Comparison of ENCODE assay signal across 22 cellular contexts in the genomic region with DNA sequence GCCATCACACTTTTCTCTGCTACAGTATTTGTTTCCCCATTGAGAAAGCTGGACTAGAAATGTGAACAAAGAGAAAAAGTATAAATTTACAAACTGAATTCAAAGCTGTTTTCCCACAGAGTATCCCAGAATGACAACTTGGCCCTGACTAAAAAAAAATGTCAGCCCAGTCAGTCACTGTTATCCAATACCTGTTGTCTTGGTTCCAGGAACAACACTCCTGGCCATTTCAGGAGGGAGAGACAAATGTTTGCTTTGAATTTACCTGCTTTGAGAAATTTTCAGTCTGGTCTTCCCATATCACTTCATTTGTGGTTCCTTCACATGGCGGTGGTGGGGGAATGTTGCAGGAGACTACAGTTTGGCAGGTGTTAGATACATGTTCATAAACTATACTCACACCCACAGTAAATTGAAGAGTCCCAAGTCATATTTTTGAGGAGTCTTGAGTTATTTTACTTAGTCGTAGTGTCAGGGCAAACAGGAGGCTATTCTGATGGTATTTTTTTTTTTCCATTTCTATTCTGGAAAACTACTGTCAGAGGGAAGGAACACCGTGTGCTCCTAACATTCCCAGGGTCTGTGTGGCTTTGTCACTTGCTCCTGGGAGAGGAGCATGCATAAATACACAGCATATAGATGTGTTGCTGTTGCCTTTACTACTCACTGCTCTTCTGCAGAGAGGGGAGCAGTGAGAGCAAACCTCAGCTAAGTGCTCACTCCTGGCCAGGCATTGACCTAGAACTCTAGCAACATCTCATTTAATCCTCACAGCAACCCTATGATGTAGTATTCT. TPM values are rescaled to one million over a fixed set of nuclear protein-coding genes. Genes with fewer than 3 reads are reported as not detected.
DNase-seq lines count a peak whose midpoint lies in the region; ATAC-seq and TF ChIP-seq lines count a peak whose summit lies in the region.
"Had no signal": no experiment of that assay in that cellular context is flagged by ENCODE, and none has a peak within 500 bp of the region (broad histone marks: within the 10 kb centered on the region; RNA-seq: fewer than 3 reads in every experiment).

No MANE protein-coding gene starts in this region.

- H3K27ac ChIP-seq in cardiac muscle cell (peak overlapping the region; percentile 35), IMR-90 (ENCODE audit: insufficient read depth, low read length) (no peak overlapping the region), dorsolateral prefrontal cortex (peak overlapping the region in 53 of 59 donors; percentile 3 to 98 (median 72)), substantia nigra (ENCODE audit: low read depth, low read length, poor library complexity, severe bottlenecking) (peak overlapping the region; percentile 56), brain microvascular endothelial cell (no peak overlapping the region)
- H3K27ac ChIP-seq: A549, PC-9 had no signal

- no peak overlapping the region for H3K18ac ChIP-seq in IMR-90 (ENCODE audit: low read depth, low read length)

- TF ChIP-seq CTCF in cardiac muscle cell (IDR thresholded peaks at IDR 0.05; ENCODE audit: low read depth, low read length) (no peak), IMR-90 (conservative IDR thresholded peaks at IDR 0.05; ENCODE audit: low read depth, low read length) (no peak), dorsolateral prefrontal cortex (IDR thresholded peaks at IDR 0.05 in 54 of 56, conservative IDR thresholded peaks at IDR 0.05 in 2 of 56; ENCODE audit: low read depth in 1 of 56, partially characterized antibody in 56 of 56) (no peak), brain microvascular endothelial cell (IDR thresholded peaks at IDR 0.05; ENCODE audit: low read depth, low read length, missing control alignments) (no peak)

- H2BK5ac ChIP-seq in IMR-90 (ENCODE audit: low read depth, low read length, poor library complexity, severe bottlenecking): no peak overlapping the region

- H3K4me1 ChIP-seq in cardiac muscle cell (ENCODE audit: low read depth) (peaks cover 33% of the 10 kb centered on the region), IMR-90 (ENCODE audit: control insufficient read depth, insufficient read depth, low read length) (peaks cover 16% of the 10 kb centered on the region)
- H3K4me1 ChIP-seq: A549 had no signal

- H3K27me3 ChIP-seq in cardiac muscle cell: no peaks in the 10 kb centered on the region
- H3K27me3 ChIP-seq in IMR-90 (ENCODE audit: control insufficient read depth, insufficient read depth, low read length): no peaks in the 10 kb centered on the region
- H3K27me3 ChIP-seq in dorsolateral prefrontal cortex: no peaks in the 10 kb centered on the region
- no peaks in the 10 kb centered on the region for H3K27me3 ChIP-seq in brain microvascular endothelial cell (replicated peaks)
- H3K27me3 ChIP-seq: MG63 had no signal

- H3K4me3 ChIP-seq in cardiac muscle cell: no peak overlapping the region
- H3K4me3 ChIP-seq in IMR-90 (ENCODE audit: insufficient read depth, low read depth, low read length): no peak overlapping the region
- H3K4me3 ChIP-seq in dorsolateral prefrontal cortex: no peak overlapping the region
- H3K4me3 ChIP-seq in brain microvascular endothelial cell (ENCODE audit: low read depth, low read length): no peak overlapping the region
- H3K4me3 ChIP-seq: A549, MG63, PC-9 had no signal

- peak overlapping the region; percentile 29; the same call in 1 of the 2 replicates for H2AK5ac ChIP-seq in IMR-90 (ENCODE audit: low read depth, low read length)

- in situ Hi-C loops in IMR-90 (cut with MboI; ENCODE audit: low sequenced_read_pairs): no loop called here
- in situ Hi-C loops in brain microvascular endothelial cell (cut with HindIII; ENCODE audit: low pct_ligation_motif_present, low sequenced_read_pairs): no loop called here

- H3K56ac ChIP-seq in IMR-90 (ENCODE audit: extremely low read depth, insufficient read depth, low read length): no peak overlapping the region

- H3K79me1 ChIP-seq in IMR-90 (ENCODE audit: low read depth in 1 of 2, low read length in 2 of 2): peaks cover 0 to 4% of the 10 kb centered on the region in 2 experiments; a peak in 2 of 4 replicates

- DNase-seq in cardiac muscle cell (ENCODE audit: low read depth in 1 of 2, low spot score in 1 of 2) (no peak), Right ventricle myocardium superior (no peak), IMR-90 (no peak), dorsolateral prefrontal cortex (no peak), substantia nigra (lab: John Stamatoyannopoulos, UW) (no peak), brain microvascular endothelial cell (no peak)
- DNase-seq: EL, GF-D8, GOT3, HCEC 1CT, MG63, NCI-H1436, NCI-H187 treated with DMSO at 0.1 percent for 48 hours, NCI-H2107, NCI-H524 treated with DMSO at 0.1 percent for 48 hours, PC-9, RPMI8226, SIG-M5, SK-N-SH had no signal

- no peak overlapping the region for H3K4me2 ChIP-seq in IMR-90 (ENCODE audit: low read depth, low read length)
- H3K4me2 ChIP-seq: A549, PC-9, SK-N-SH had no signal

- POLR2A ChIA-PET in IMR-90 (lab: Charles Lee; ENCODE audit: unreplicated experiment): no interaction called here

- no peak overlapping the region for H4K5ac ChIP-seq in IMR-90 (ENCODE audit: low read depth, low read length)

- CTCF ChIA-PET in IMR-90 (lab: Yijun Ruan, JAX): no interaction called here

- H3K36me3 ChIP-seq in cardiac muscle cell (no peaks in the 10 kb centered on the region), IMR-90 (ENCODE audit: control insufficient read depth, insufficient read depth, low read length) (no peaks in the 10 kb centered on the region), brain microvascular endothelial cell (replicated peaks) (no peaks in the 10 kb centered on the region)
- H3K36me3 ChIP-seq: MG63 had no signal

- no peak overlapping the region for H3K9ac ChIP-seq in IMR-90 (ENCODE audit: low read depth, low read length)
- H3K9ac ChIP-seq: SK-N-SH had no signal

- H3K4ac ChIP-seq in IMR-90 (ENCODE audit: low read depth, low read length): no peak overlapping the region; the same call in 1 of the 2 replicates

- H3K9me1 ChIP-seq in IMR-90 (ENCODE audit: insufficient read depth, low read length): peaks cover 7% of the 10 kb centered on the region

- H3K14ac ChIP-seq in IMR-90 (replicated peaks; ENCODE audit: low read depth, low read length): 0 out of 2 replicates have a peak overlapping the region, but pooled peaks have one; percentile 1

- H2BK20ac ChIP-seq in IMR-90 (ENCODE audit: low read depth, low read length): peak overlapping the region; percentile 11; the same call in 1 of the 2 replicates

- intact Hi-C loops in Right ventricle myocardium superior (cut with DNase I) (no loop called here), IMR-90 (cut with micrococcal nuclease) (no loop called here), dorsolateral prefrontal cortex (cut with DNase I) (no loop called here)

- no TSS peak for BruUV-seq in IMR-90 (replicated peaks; lab: Mats Ljungman, UMichigan)

- H3K23ac ChIP-seq in IMR-90 (ENCODE audit: low read depth, low read length): no peak overlapping the region

- H2BK120ac ChIP-seq in IMR-90 (ENCODE audit: low read depth, low read length): no peak overlapping the region

- no peak overlapping the region for H2BK15ac ChIP-seq in IMR-90 (ENCODE audit: low read depth, low read length)

- no peak overlapping the region for H2AFZ ChIP-seq in IMR-90 (replicated peaks; ENCODE audit: low read length, poor library complexity)
- H2AFZ ChIP-seq: PC-9 had no signal

- TF ChIP-seq RAD21 in IMR-90 (IDR thresholded peaks at IDR 0.05; ENCODE audit: low read length): no peak

- dilution Hi-C loops in IMR-90 (cut with HindIII; ENCODE audit: low sequenced_read_pairs, unreplicated experiment): no loop called here

- ATAC-seq in Right ventricle myocardium superior (ENCODE audit: poor library complexity) (no peak), IMR-90 (ENCODE audit: low read depth) (no peak), GM19397 (IDR thresholded peaks at IDR 0.05; ENCODE audit: unreplicated experiment) (no peak)
- ATAC-seq: A549 had no signal

- no peaks in the 10 kb centered on the region for H3K9me3 ChIP-seq in cardiac muscle cell (ENCODE audit: low read depth)
- H3K9me3 ChIP-seq in IMR-90 (ENCODE audit: control insufficient read depth, insufficient read depth, low read length): no peaks in the 10 kb centered on the region
- H3K9me3 ChIP-seq: A549, MG63, SK-N-SH had no signal

- TF ChIP-seq POLR2A in IMR-90 (IDR thresholded peaks at IDR 0.05; ENCODE audit: low read depth, low read length): no peak

- no peak overlapping the region for H2AK9ac ChIP-seq in IMR-90 (replicated peaks; ENCODE audit: low read depth, low read length, poor library complexity)

- H4K8ac ChIP-seq in IMR-90 (ENCODE audit: low read depth in 2 of 2, low read length in 2 of 2): no peak overlapping the region

- H4K91ac ChIP-seq in IMR-90 (ENCODE audit: insufficient read depth, low read depth, low read length): 0 out of 2 replicates have a peak overlapping the region, but pooled peaks have one; percentile 10

- H4K20me1 ChIP-seq in IMR-90 (ENCODE audit: insufficient read depth, low read length): no peaks in the 10 kb centered on the region

- no CpG with 5 or more reads among the region's 3 CpGs for WGBS in IMR-90 (ENCODE audit: extremely low coverage in 2 of 2, insufficient read length in 1 of 2), 2 experiments

TF ChIP-seq in IMR-90, 13 proteins besides CTCF, POLR2A, EP300 and RAD21 (continues in another document):
- no peak for TF ChIP-seq BHLHE40 (IDR thresholded peaks at IDR 0.05; ENCODE audit: low read depth, low read length)

RNA-seq across cellular contexts. Expression of gene COLGALT2, which starts 46.0 kb away (rescaled TPM):
- total RNA-seq in cardiac muscle cell: 12.9 and 31.5 TPM in 2 replicates
- polyA plus RNA-seq in cardiac muscle cell: 14.1 and 22.3 TPM in 2 replicates
- 2.8 TPM for total RNA-seq in Right ventricle myocardium superior
- 2.3 and 3.3 TPM in 2 replicates for total RNA-seq in IMR-90 (2012; rRNA removed)
- polyA plus RNA-seq in IMR-90 (2012; rRNA removed): 4.1 and 4.2 TPM in 2 replicates
- 1.9 and 2.2 TPM in 2 replicates for polyA plus RNA-seq in IMR-90 (2012; cell fraction: cytosol; rRNA removed)
- 7.8 and 14.6 TPM in 2 replicates for polyA plus RNA-seq in IMR-90 (2012; cell fraction: nucleus; rRNA removed; ENCODE audit: low replicate concordance)
- 10 to 100 TPM; 33.1 to 91.2 (median 49.7) TPM for total RNA-seq in dorsolateral prefrontal cortex
- polyA plus RNA-seq: CD14-positive monocyte had no signal

RNA-seq across cellular contexts. Expression of gene TSEN15, which starts 60.0 kb away (rescaled TPM):
- total RNA-seq in cardiac muscle cell (52.4 and 54.2 TPM in 2 replicates), Right ventricle myocardium superior (25.0 TPM), IMR-90 (2012; rRNA removed) (45.0 and 80.3 TPM in 2 replicates), dorsolateral prefrontal cortex (10 to 100 TPM; 22.0 to 71.3 (median 38.2) TPM)
- polyA plus RNA-seq in cardiac muscle cell (64.4 and 68.9 TPM in 2 replicates), IMR-90 (2012; rRNA removed) (26.7 and 32.4 TPM in 2 replicates)
- 59.8 and 60.1 TPM in 2 replicates for polyA plus RNA-seq in IMR-90 (2012; cell fraction: cytosol; rRNA removed)
- polyA plus RNA-seq in IMR-90 (2012; cell fraction: nucleus; rRNA removed; ENCODE audit: low replicate concordance): 18.1 and 26.0 TPM in 2 replicates

Comparison
In these comparisons a context has a peak if more than half of its experiments do, and no peak if none do; other contexts are left out.
1. H3K27ac ChIP-seq: peak in cardiac muscle cell (single experiment), dorsolateral prefrontal cortex (53 of 59) and substantia nigra (single experiment); none in IMR-90 (single experiment) and brain microvascular endothelial cell (single experiment).